11 cellular contexts compared by ENCODE assay signal in the genomic region with DNA sequence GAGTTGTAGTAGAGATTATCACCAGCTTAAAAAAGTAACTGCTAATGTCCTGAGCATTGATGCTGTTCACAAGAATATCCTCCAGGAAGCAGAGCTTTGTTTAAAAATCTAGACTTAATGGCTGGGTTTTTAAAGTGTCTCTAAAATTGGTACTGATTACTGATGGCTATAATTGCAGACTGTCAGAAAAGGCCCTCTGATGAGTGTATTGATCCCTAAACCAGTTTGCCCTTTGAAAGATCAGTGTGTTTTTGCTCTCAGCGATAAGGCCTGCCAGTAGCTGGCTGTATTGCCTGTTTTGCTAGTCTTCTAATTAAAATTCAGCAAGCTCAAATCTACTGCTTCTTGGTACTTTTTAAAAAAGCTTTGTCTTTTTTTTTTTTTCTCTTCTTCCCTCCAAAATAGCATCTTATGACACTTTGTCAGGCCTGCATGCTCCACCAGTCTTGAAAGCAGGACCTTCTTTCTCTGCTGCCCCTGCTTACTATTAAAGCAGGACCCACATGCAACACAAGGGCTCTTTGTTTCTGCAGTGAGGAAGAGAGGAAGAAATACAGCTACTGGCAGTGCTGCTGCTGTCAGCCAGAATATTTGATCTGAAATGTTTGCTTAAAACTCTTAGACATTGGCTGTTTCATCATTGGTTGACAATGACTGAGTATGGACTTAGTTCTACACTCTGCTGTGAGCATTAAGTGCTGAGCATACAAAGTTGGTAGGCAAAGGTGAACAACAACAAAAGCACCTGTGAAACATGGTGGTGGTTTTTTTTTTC. TPM values are rescaled to one million over a fixed set of nuclear protein-coding genes. Genes with fewer than 3 reads are reported as not detected.
DNase-seq lines count a peak whose midpoint lies in the region; ATAC-seq and TF ChIP-seq lines count a peak whose summit lies in the region.
"Had no signal": no experiment of that assay in that cellular context is flagged by ENCODE, and none has a peak within 500 bp of the region (broad histone marks: within the 10 kb centered on the region; RNA-seq: fewer than 3 reads in every experiment).

No MANE protein-coding gene starts in this region.

- intact Hi-C loops in activated CD4-positive, alpha-beta T cell treated with anti-CD3 and anti-CD28 coated beads for 36 hours (cut with DNase I, micrococcal nuclease): loop anchor here (2.0 to 10.0 kb wide), 5 partner anchors 17 to 599 kb away; a partner anchor contains a TSS
- intact Hi-C loops in aorta (cut with DNase I): no loop called here

- no peaks in the 10 kb centered on the region for H3K27me3 ChIP-seq in aorta (ENCODE audit: control insufficient read depth in 1 of 2, insufficient read depth in 2 of 2, low read length in 1 of 2)
- H3K27me3 ChIP-seq: suprapubic skin had no signal

- TF ChIP-seq CTCF in coronary artery (IDR thresholded peaks at IDR 0.05): no peak

- CTCF ChIA-PET in activated CD4-positive, alpha-beta T cell treated with anti-CD3 and anti-CD28 coated beads for 36 hours (lab: Charles Lee): interaction anchor here (0.9 to 2.3 kb wide), 2 partner anchors 11 to 71 kb away, joined by 3 to 7 read pairs; no protein-coding TSS in a partner anchor

- no peaks in the 10 kb centered on the region for H3K27me3 Mint-ChIP-seq in activated CD4-positive, alpha-beta T cell treated with anti-CD3 and anti-CD28 coated beads for 36 hours

- POLR2A ChIA-PET in activated CD4-positive, alpha-beta T cell treated with anti-CD3 and anti-CD28 coated beads for 36 hours (lab: Charles Lee): interaction anchor here (1.0 to 2.6 kb wide), 3 partner anchors 11 to 759 kb away, joined by 3 to 11 read pairs (median 6); a partner anchor contains a TSS

- H3K4me3 Mint-ChIP-seq in activated CD4-positive, alpha-beta T cell treated with anti-CD3 and anti-CD28 coated beads for 36 hours: peak overlapping the region; percentile 94

- ATAC-seq in activated CD4-positive, alpha-beta T cell treated with anti-CD3 and anti-CD28 coated beads for 36 hours: no peak
- no peak for ATAC-seq in GM21381 (IDR thresholded peaks at IDR 0.05; ENCODE audit: unreplicated experiment)
- ATAC-seq in aorta (ENCODE audit: low FRiP score): no peak
- ATAC-seq: K562 had no signal

- H3K4me1 Mint-ChIP-seq in activated CD4-positive, alpha-beta T cell treated with anti-CD3 and anti-CD28 coated beads for 36 hours: peaks cover 57% of the 10 kb centered on the region

- peaks cover 7% of the 10 kb centered on the region for H3K36me3 Mint-ChIP-seq in activated CD4-positive, alpha-beta T cell treated with anti-CD3 and anti-CD28 coated beads for 36 hours (ENCODE audit: low read depth)

- H3K36me3 ChIP-seq in aorta (ENCODE audit: control insufficient read depth in 1 of 2, insufficient read depth in 2 of 2, low read length in 1 of 2): no peaks in the 10 kb centered on the region
- H3K36me3 ChIP-seq: suprapubic skin had no signal

- peak overlapping the region; percentile 95 for H3K27ac Mint-ChIP-seq in activated CD4-positive, alpha-beta T cell treated with anti-CD3 and anti-CD28 coated beads for 36 hours

- H3K4me1 ChIP-seq in aorta (ENCODE audit: control insufficient read depth in 1 of 2, insufficient read depth in 2 of 2, low read length in 2 of 2): peaks cover 0 to 3% of the 10 kb centered on the region in 2 donors

- H3K27ac ChIP-seq in coronary artery (no peak overlapping the region), aorta (ENCODE audit: low read depth in 1 of 2, low read length in 2 of 2) (no peak overlapping the region)
- H3K27ac ChIP-seq: suprapubic skin had no signal

- no peak for DNase-seq in activated CD4-positive, alpha-beta T cell treated with anti-CD3 and anti-CD28 coated beads for 36 hours
- DNase-seq in activated CD4-positive, alpha-beta T cell treated with anti-CD3 and anti-CD28 coated beads, Interleukin-2, amount 50 U/mL, for 48 hours: no peak
- DNase-seq in NCI-H345 treated with DMSO at 0.1 percent for 48 hours (lab: John Stamatoyannopoulos, UW; ENCODE audit: unreplicated experiment) (peak; percentile 93), coronary artery (ENCODE audit: low spot score) (no peak), putamen (ENCODE audit: low spot score) (peak; percentile 78), aorta (no peak), SIG-M5 (lab: John Stamatoyannopoulos, UW) (no peak)
- DNase-seq: 8988T had no signal

- no peaks in the 10 kb centered on the region for H3K9me3 Mint-ChIP-seq in activated CD4-positive, alpha-beta T cell treated with anti-CD3 and anti-CD28 coated beads for 36 hours (ENCODE audit: low read depth)

- H3K9me3 ChIP-seq in aorta (ENCODE audit: control insufficient read depth, low read length): no peaks in the 10 kb centered on the region
- H3K9me3 ChIP-seq: suprapubic skin had no signal

- 96 to 100% methylated on average over 1 of the region's 1 CpG for WGBS in aorta, 2 donors

- H3K4me3 ChIP-seq in coronary artery (peak overlapping the region; percentile 85), aorta (ENCODE audit: low read length in 2 of 2) (no peak overlapping the region)

RNA-seq across cellular contexts. Expression of a gene that starts 1.8 kb away (rescaled TPM):
- 10 to 100 TPM; 53.5 to 70.2 TPM for total RNA-seq in activated CD4-positive, alpha-beta T cell treated with anti-CD3 and anti-CD28 coated beads for 36 hours
- total RNA-seq in aorta: 10 to 100 TPM; 31.8 to 38.1 TPM
- polyA plus RNA-seq in aorta: 10 to 100 TPM; 43.1 to 65.7 TPM

Comparison
In these comparisons a context has a peak if more than half of its experiments do, and no peak if none do; other contexts are left out.
1. DNase-seq: peak in NCI-H345 treated with DMSO at 0.1 percent for 48 hours (single experiment) and putamen (single experiment); none in activated CD4-positive, alpha-beta T cell treated with anti-CD3 and anti-CD28 coated beads for 36 hours (single experiment), activated CD4-positive, alpha-beta T cell treated with anti-CD3 and anti-CD28 coated beads, Interleukin-2, amount 50 U/mL, for 48 hours (0 of 2), coronary artery (single experiment), aorta (0 of 2) and SIG-M5 (single experiment).
2. intact Hi-C loops: an anchor here in activated CD4-positive, alpha-beta T cell treated with anti-CD3 and anti-CD28 coated beads for 36 hours (2.0 to 10.0 kb wide); none called in aorta.